Comparison of ENCODE assay signal across 10 cellular contexts in the genomic region with DNA sequence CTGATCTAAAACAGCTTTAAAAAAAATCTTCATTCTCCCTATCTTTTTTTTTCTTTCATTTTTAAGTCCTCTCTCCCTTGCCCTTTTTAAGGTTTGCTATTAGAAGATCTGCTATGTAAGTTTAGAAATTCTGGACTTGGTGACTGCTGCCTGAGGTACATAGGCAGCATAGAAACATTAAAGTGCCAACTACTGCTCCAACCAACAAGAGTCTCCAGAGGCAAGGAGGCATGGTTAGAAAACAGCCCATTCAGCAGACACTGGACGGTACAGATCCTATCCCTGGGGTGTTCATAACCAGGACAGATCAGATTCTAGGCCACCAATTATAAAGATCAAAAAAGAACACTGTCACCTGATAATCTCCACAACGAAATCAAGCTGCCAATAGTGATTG. TPM values are rescaled to one million over a fixed set of nuclear protein-coding genes. Genes with fewer than 3 reads are reported as not detected.
DNase-seq lines count a peak whose midpoint lies in the region; ATAC-seq and TF ChIP-seq lines count a peak whose summit lies in the region.
"Had no signal": no experiment of that assay in that cellular context is flagged by ENCODE, and none has a peak within 500 bp of the region (broad histone marks: within the 10 kb centered on the region; RNA-seq: fewer than 3 reads in every experiment).

No MANE protein-coding gene starts in this region.

- H3K36me3 ChIP-seq in A673 (ENCODE audit: insufficient read depth, low read length, poor library complexity, severe bottlenecking), result peaks cover 15% of the 10 kb centered on the region
- H3K36me3 ChIP-seq in OCI-LY1 (ENCODE audit: insufficient read depth, low read length), result peaks cover 44% of the 10 kb centered on the region; the same call in 1 of the 2 replicates
- no peaks in the 10 kb centered on the region for H3K36me3 ChIP-seq in endocrine pancreas (ENCODE audit: control insufficient read depth, insufficient read depth, low read length)

- H3K27me3 ChIP-seq in A673 (replicated peaks; ENCODE audit: insufficient read depth, low read depth, low read length, poor library complexity) (no peaks in the 10 kb centered on the region), OCI-LY1 (ENCODE audit: insufficient read depth, low read length) (no peaks in the 10 kb centered on the region), endocrine pancreas (ENCODE audit: control insufficient read depth, insufficient read depth, low read length) (no peaks in the 10 kb centered on the region)

- peak overlapping the region; percentile 52 for H3K27ac ChIP-seq in A673 (ENCODE audit: low read depth, low read length, poor library complexity, severe bottlenecking)
- peak overlapping the region; percentile 97 for H3K27ac ChIP-seq in OCI-LY1 (ENCODE audit: low read depth, low read length, poor library complexity, severe bottlenecking)
- H3K27ac ChIP-seq: epithelial cell of prostate had no signal

- TF ChIP-seq CTCF in A673 (conservative IDR thresholded peaks at IDR 0.05; ENCODE audit: low read depth, low read length), result no peak
- TF ChIP-seq CTCF in OCI-LY1 (IDR thresholded peaks at IDR 0.05; ENCODE audit: low read length), result no peak
- no peak for TF ChIP-seq CTCF in nephron (IDR thresholded peaks at IDR 0.05; ENCODE audit: unreplicated experiment in 3 of 3)

- H3K9me2 ChIP-seq in OCI-LY1 (ENCODE audit: low read depth, low read length), result no peaks in the 10 kb centered on the region

- H3K4me3 Mint-ChIP-seq in nephron, result peak overlapping the region in 2 of 3 experiments; percentile 2 to 7

- no peaks in the 10 kb centered on the region for H3K9me3 ChIP-seq in A673 (ENCODE audit: low read depth, low read length, poor library complexity, severe bottlenecking)
- H3K9me3 ChIP-seq in OCI-LY1 (ENCODE audit: low read length), result no peaks in the 10 kb centered on the region
- no peaks in the 10 kb centered on the region for H3K9me3 ChIP-seq in endocrine pancreas (ENCODE audit: control insufficient read depth, low read length)

- POLR2A ChIA-PET in A673 (lab: Charles Lee; ENCODE audit: low non-redundant PET), result no interaction called here

- no peaks in the 10 kb centered on the region for H4K20me1 ChIP-seq in OCI-LY1 (ENCODE audit: insufficient read depth, low read length)

- H3K79me2 ChIP-seq in OCI-LY1 (ENCODE audit: insufficient read depth, low read length), result peaks cover 48% of the 10 kb centered on the region

- peak overlapping the region; percentile 78 for H3K4me2 ChIP-seq in OCI-LY1 (ENCODE audit: low read length)

- BruUV-seq in A673 (replicated peaks; lab: Mats Ljungman, UMichigan), result no TSS peak

- CTCF ChIA-PET in A673 (lab: Charles Lee), result interaction anchor here (0.6 kb wide), 1 partner anchor 177 kb away, joined by 13 read pairs; no protein-coding TSS in a partner anchor

- H3K36me3 Mint-ChIP-seq in nephron (ENCODE audit: low read depth), result peaks cover 24% of the 10 kb centered on the region

- no peak for ATAC-seq in HG03196 (IDR thresholded peaks at IDR 0.05; ENCODE audit: unreplicated experiment)
- ATAC-seq in HG03095 (IDR thresholded peaks at IDR 0.05; ENCODE audit: unreplicated experiment), result no peak

- H3F3A ChIP-seq in OCI-LY1 (ENCODE audit: insufficient read depth, low read length), result peaks cover 4% of the 10 kb centered on the region; the same call in 1 of the 2 replicates

- intact Hi-C loops in A673 (cut with micrococcal nuclease; ENCODE audit: unreplicated experiment), result no loop called here

- DNase-seq in A673 (ENCODE audit: low spot score) (no peak), NCI-H526 (lab: John Stamatoyannopoulos, UW) (no peak)
- no peak for DNase-seq in stimulated activated CD4-positive, alpha-beta T cell treated with anti-CD3 and anti-CD28 coated beads, Interleukin-2, amount 100 ng/mL, for 24 hours

- H3K9ac ChIP-seq in OCI-LY1 (ENCODE audit: low read length) (peak overlapping the region; percentile 53), endocrine pancreas (ENCODE audit: control insufficient read depth, insufficient read depth, low read length) (no peak overlapping the region)

- H3K4me1 Mint-ChIP-seq in nephron, result peaks cover 67% of the 10 kb centered on the region

- no peaks in the 10 kb centered on the region for H3K27me3 Mint-ChIP-seq in nephron (ENCODE audit: low read depth)

- no peaks in the 10 kb centered on the region for H3K9me3 Mint-ChIP-seq in nephron

- H3K27ac Mint-ChIP-seq in nephron, result peak overlapping the region; percentile 77 to 94 (median 89)

- no peak overlapping the region for H2AFZ ChIP-seq in OCI-LY1 (ENCODE audit: low read length)

- H3K4me3 ChIP-seq in A673 (ENCODE audit: low read depth, low read length, poor library complexity, severe bottlenecking) (no peak overlapping the region), OCI-LY1 (ENCODE audit: low read depth, low read length, poor library complexity, severe bottlenecking) (peak overlapping the region; percentile 44), endocrine pancreas (ENCODE audit: control insufficient read depth, insufficient read depth, low read length) (peak overlapping the region; percentile 40)

- H3K4me1 ChIP-seq in A673 (ENCODE audit: insufficient read depth, low read length, poor library complexity, severe bottlenecking) (peaks cover 43% of the 10 kb centered on the region), OCI-LY1 (ENCODE audit: insufficient read depth, low read length, severe bottlenecking) (peaks cover 85% of the 10 kb centered on the region), endocrine pancreas (ENCODE audit: control insufficient read depth, insufficient read depth, low read length) (peaks cover 11% of the 10 kb centered on the region)

RNA-seq across cellular contexts. Expression of gene GPR3, which starts 36.6 kb away (rescaled TPM):
- 3.1 and 4.9 TPM in 2 replicates for total RNA-seq in A673 (2021)

RNA-seq across cellular contexts. Expression of gene CD164L2, which starts 45.9 kb away (rescaled TPM):
- total RNA-seq in A673 (2021), result not detected in 2 replicates
- total RNA-seq: subcutaneous adipose tissue had no signal

RNA-seq across cellular contexts. Expression of gene FCN3, which starts 54.4 kb away (rescaled TPM):
- total RNA-seq in A673 (2021), result not detected in 2 replicates
